ENCODE assay signal across 16 cellular contexts in genomic region chr15:96366526-96366877, GRCh38. TPM values are rescaled to one million over a fixed set of nuclear protein-coding genes. Genes with fewer than 3 reads are reported as not detected.
"Had no signal": no experiment of that assay in that cellular context is flagged by ENCODE, and none has a peak within 500 bp of the region (broad histone marks: within the 10 kb centered on the region; RNA-seq: fewer than 3 reads in every experiment).

No MANE protein-coding gene starts in this region.

- H3K9ac ChIP-seq: parathyroid adenoma had no signal

- H3K9me3 ChIP-seq: tibial artery, vagina had no signal

- H3K79me2 ChIP-seq: parathyroid adenoma had no signal

- FAIRE-seq: endometrium, small intestine, TTC549 had no signal

- H3K4me3 ChIP-seq: tibial artery, vagina had no signal

- H3K4me3 Mint-ChIP-seq: activated CD8-positive, alpha-beta memory T cell treated with anti-CD3 and anti-CD28 coated beads, Interleukin-2, amount 10 ng/mL, durations not matched to agents 7 days and 5 days; activated naive CD4-positive, alpha-beta T cell treated with anti-CD3 and anti-CD28 coated beads, Interleukin-2, amount 50 U/mL, for 24 hours; activated T-cell treated with anti-CD3 and anti-CD28 coated beads, Interleukin-2, amount 50 U/mL, for 24 hours had no signal

- H3K4me1 ChIP-seq: parathyroid adenoma, vagina had no signal

- H3K36me3 Mint-ChIP-seq: activated naive CD4-positive, alpha-beta T cell treated with anti-CD3 and anti-CD28 coated beads, Interleukin-2, amount 50 U/mL, for 24 hours had no signal

- H2AFZ ChIP-seq: parathyroid adenoma had no signal

- H3K27ac Mint-ChIP-seq: activated CD8-positive, alpha-beta memory T cell treated with anti-CD3 and anti-CD28 coated beads, Interleukin-2, amount 10 ng/mL, durations not matched to agents 7 days and 5 days; activated naive CD4-positive, alpha-beta T cell treated with anti-CD3 and anti-CD28 coated beads, Interleukin-2, amount 50 U/mL, for 24 hours; activated T-cell treated with anti-CD3 and anti-CD28 coated beads, Interleukin-2, amount 50 U/mL, for 24 hours had no signal

- ATAC-seq: activated CD8-positive, alpha-beta memory T cell treated with anti-CD3 and anti-CD28 coated beads, Interleukin-2, amount 10 ng/mL, durations not matched to agents 7 days and 5 days; esophagus mucosa; left colon had no signal

- H3K36me3 ChIP-seq: tibial artery, vagina had no signal

- H3K27ac ChIP-seq: parathyroid adenoma, tibial artery, vagina had no signal

- H3K4me1 Mint-ChIP-seq: activated CD8-positive, alpha-beta memory T cell treated with anti-CD3 and anti-CD28 coated beads, Interleukin-2, amount 10 ng/mL, durations not matched to agents 7 days and 5 days; activated naive CD4-positive, alpha-beta T cell treated with anti-CD3 and anti-CD28 coated beads, Interleukin-2, amount 50 U/mL, for 24 hours had no signal

- H3K27me3 ChIP-seq: tibial artery, vagina had no signal

- DNase-seq: activated CD4-positive, alpha-beta T cell treated with anti-CD3 and anti-CD28 coated beads, Interleukin-2, amount 50 U/mL, for 4 hours; activated CD8-positive, alpha-beta memory T cell treated with anti-CD3 and anti-CD28 coated beads, Interleukin-2, amount 10 ng/mL, durations not matched to agents 7 days and 5 days; activated effector memory CD4-positive, alpha-beta T cell treated with Interleukin-2 at 50 U/mL for 16 hours; activated T-cell treated with anti-CD3 and anti-CD28 coated beads, Interleukin-2, amount 50 U/mL, for 24 hours; cerebellar nuclear complex; left colon; mammary epithelial cell; small intestine; T-helper 2 cell; tibial artery had no signal

RNA-seq across cellular contexts. Expression of gene NR2F2, which starts 36.0 kb away (rescaled TPM):
- total RNA-seq: activated CD8-positive, alpha-beta memory T cell treated with anti-CD3 and anti-CD28 coated beads, Interleukin-2, amount 10 ng/mL, durations not matched to agents 7 days and 5 days had no signal
